9 cellular contexts compared by ENCODE assay signal in genomic region chr2:74507926-74508520, GRCh38. TPM values are rescaled to one million over a fixed set of nuclear protein-coding genes. Genes with fewer than 3 reads are reported as not detected.
A peak's percentile ranks its signal among the peaks of the same experiment; 100 is the strongest.
DNase-seq lines count a peak whose midpoint lies in the region; ATAC-seq lines count a peak whose summit lies in the region.
"Had no signal": no experiment of that assay in that cellular context is flagged by ENCODE, and none has a peak within 500 bp of the region (broad histone marks: within the 10 kb centered on the region; RNA-seq: fewer than 3 reads in every experiment).

No MANE protein-coding gene starts in this region.

- H4K91ac ChIP-seq in mesenchymal stem cell (ENCODE audit: low read length) = peak overlapping the region; percentile 77

- 5% methylated on average over 36 of the region's 38 CpGs for WGBS in mesenchymal stem cell
- WGBS in urinary bladder = 10% methylated on average over 38 of the region's 38 CpGs

- H2AFZ ChIP-seq in mesenchymal stem cell (ENCODE audit: low read depth, low read length) = peak overlapping the region; percentile 81

- peak overlapping the region; percentile 66 to 92 for H3K18ac ChIP-seq in mesenchymal stem cell (ENCODE audit: low read depth in 1 of 2, low read length in 2 of 2)

- H3K27ac ChIP-seq in mesenchymal stem cell (ENCODE audit: low read length, poor library complexity, severe bottlenecking) (peak overlapping the region; percentile 59), urinary bladder (ENCODE audit: low read depth) (peak overlapping the region; percentile 65)

- peak overlapping the region; percentile 73 for H2AK5ac ChIP-seq in mesenchymal stem cell (ENCODE audit: low read length, severe bottlenecking)

- peak overlapping the region; percentile 96 for H3K9ac ChIP-seq in mesenchymal stem cell (ENCODE audit: low read length)

- H2BK120ac ChIP-seq in mesenchymal stem cell (ENCODE audit: low read depth, low read length) = peak overlapping the region; percentile 86

- peaks cover 47% of the 10 kb centered on the region for H3K27me3 Mint-ChIP-seq in dendritic cell treated with granulocyte-macrophage colony-stimulating factor and Interleukin-4, amounts not matched to agents 40 ng/mL and 50 ng/mL, for 4 days

- H3K4me2 ChIP-seq in mesenchymal stem cell (ENCODE audit: low read length, poor library complexity, severe bottlenecking) = peak overlapping the region; percentile 99

- H2BK12ac ChIP-seq in mesenchymal stem cell (ENCODE audit: low read length in 2 of 2) = no peak overlapping the region

- H3K4me3 ChIP-seq in mesenchymal stem cell (ENCODE audit: insufficient read depth in 1 of 2, low read depth in 1 of 2, low read length in 2 of 2) = peak overlapping the region; percentile 80 to 90
- H3K4me3 ChIP-seq in urinary bladder (ENCODE audit: low read depth, low read length) = peak overlapping the region; percentile 54

- intact Hi-C loops in dendritic cell treated with granulocyte-macrophage colony-stimulating factor and Interleukin-4, amounts not matched to agents 40 ng/mL and 50 ng/mL, for 4 days (cut with micrococcal nuclease) = loop anchor here (1.0 to 2.0 kb wide), 2 partner anchors 21 to 53 kb away; partner anchors contain the start of genes AUP1, HTRA2 and INO80B

- no peaks in the 10 kb centered on the region for H3K9me3 Mint-ChIP-seq in dendritic cell treated with granulocyte-macrophage colony-stimulating factor and Interleukin-4, amounts not matched to agents 40 ng/mL and 50 ng/mL, for 4 days

- peak overlapping the region; percentile 89 for H3K4me3 Mint-ChIP-seq in dendritic cell treated with granulocyte-macrophage colony-stimulating factor and Interleukin-4, amounts not matched to agents 40 ng/mL and 50 ng/mL, for 4 days

- H3K14ac ChIP-seq in mesenchymal stem cell (ENCODE audit: low read length in 2 of 2) = peak overlapping the region in 1 of 2 experiments; percentile 25

- DNase-seq in activated naive CD4-positive, alpha-beta T cell treated with Interleukin-2 at 50 U/mL for 16 hours = peak; percentile 18
- no peak for DNase-seq in activated naive CD4-positive, alpha-beta T cell treated with anti-CD3 and anti-CD28 coated beads, Interleukin-2, amount 50 U/mL, for 16 hours
- DNase-seq in RKO (ENCODE audit: low spot score) (peak; percentile 79), mesenchymal stem cell (peak; percentile 63), hippocampal formation (lab: John Stamatoyannopoulos, UW) (no peak)

- H3K36me3 ChIP-seq in mesenchymal stem cell (ENCODE audit: control insufficient read depth in 1 of 2, insufficient read depth in 2 of 2, low read depth in 1 of 2, low read length in 2 of 2) = peaks cover 15 to 19% of the 10 kb centered on the region in 2 experiments
- no peaks in the 10 kb centered on the region for H3K36me3 ChIP-seq in urinary bladder (ENCODE audit: insufficient read depth)

- no peaks in the 10 kb centered on the region for H3K9me3 ChIP-seq in mesenchymal stem cell (ENCODE audit: control insufficient read depth, low read length)

- peak overlapping the region in 1 of 2 experiments; percentile 49 for H3K23ac ChIP-seq in mesenchymal stem cell (ENCODE audit: low read length in 2 of 2)

- peaks cover 49% of the 10 kb centered on the region for H3K36me3 Mint-ChIP-seq in dendritic cell treated with granulocyte-macrophage colony-stimulating factor and Interleukin-4, amounts not matched to agents 40 ng/mL and 50 ng/mL, for 4 days (ENCODE audit: low read depth)

- H3K4me1 ChIP-seq in mesenchymal stem cell (ENCODE audit: control insufficient read depth, insufficient read depth, low read depth, low read length) = peaks cover 35% of the 10 kb centered on the region
- H3K4me1 ChIP-seq in urinary bladder (ENCODE audit: insufficient read depth) = no peaks in the 10 kb centered on the region

- H3K4ac ChIP-seq in mesenchymal stem cell (ENCODE audit: low read depth in 1 of 2, low read length in 2 of 2) = peak overlapping the region; percentile 84 to 95

- peak; percentile 3 for ATAC-seq in HG03108 (IDR thresholded peaks at IDR 0.05; ENCODE audit: unreplicated experiment)

- peak overlapping the region; percentile 95 for H3K27ac Mint-ChIP-seq in dendritic cell treated with granulocyte-macrophage colony-stimulating factor and Interleukin-4, amounts not matched to agents 40 ng/mL and 50 ng/mL, for 4 days

- H3K79me1 ChIP-seq in mesenchymal stem cell (replicated peaks; ENCODE audit: low read length, poor library complexity, severe bottlenecking) = peaks cover 14% of the 10 kb centered on the region

- peaks cover 27 to 35% of the 10 kb centered on the region in 2 experiments for H3K27me3 ChIP-seq in mesenchymal stem cell (ENCODE audit: control insufficient read depth in 1 of 2, insufficient read depth in 1 of 2, low read length in 2 of 2)

- H2BK15ac ChIP-seq in mesenchymal stem cell (ENCODE audit: low read depth, poor library complexity, severe bottlenecking) = peak overlapping the region; percentile 95

- H3K4me1 Mint-ChIP-seq in dendritic cell treated with granulocyte-macrophage colony-stimulating factor and Interleukin-4, amounts not matched to agents 40 ng/mL and 50 ng/mL, for 4 days (ENCODE audit: low read depth) = peaks cover 50% of the 10 kb centered on the region

- peak overlapping the region; percentile 78 for H4K8ac ChIP-seq in mesenchymal stem cell (ENCODE audit: low read length)

- H2BK5ac ChIP-seq in mesenchymal stem cell (ENCODE audit: low read depth, low read length, poor library complexity, severe bottlenecking) = peak overlapping the region; percentile 20

RNA-seq across cellular contexts. Expression of gene PCGF1, which starts 0.5 kb away (rescaled TPM):
- 18.7 TPM for polyA plus RNA-seq in mesenchymal stem cell (2013, experiment 1 of 2)
- 17.4 TPM for polyA plus RNA-seq in mesenchymal stem cell (2013, experiment 2 of 2)
- total RNA-seq in urinary bladder = 21.7 TPM
- polyA plus RNA-seq in urinary bladder = 19.2 TPM

RNA-seq across cellular contexts. Expression of gene TLX2, which starts 6.2 kb away (rescaled TPM):
- not detected for polyA plus RNA-seq in mesenchymal stem cell (2013, experiment 1 of 2)
- polyA plus RNA-seq in mesenchymal stem cell (2013, experiment 2 of 2) = not detected
- 0.63 TPM for total RNA-seq in urinary bladder
- polyA plus RNA-seq in urinary bladder = 0.51 TPM
- total RNA-seq: left cardiac atrium had no signal

RNA-seq across cellular contexts. Expression of gene LBX2, which starts 8.6 kb away (rescaled TPM):
- polyA plus RNA-seq in mesenchymal stem cell (2013, experiment 1 of 2) = 1.8 TPM
- 1.9 TPM for polyA plus RNA-seq in mesenchymal stem cell (2013, experiment 2 of 2)
- total RNA-seq in urinary bladder = 0.95 TPM
- 0.95 TPM for polyA plus RNA-seq in urinary bladder

RNA-seq across cellular contexts. Expression of gene DQX1, which starts 18.0 kb away (rescaled TPM):
- not detected for polyA plus RNA-seq in mesenchymal stem cell (2013, experiment 1 of 2)
- 0.03 TPM for polyA plus RNA-seq in mesenchymal stem cell (2013, experiment 2 of 2)
- total RNA-seq in urinary bladder = 0.37 TPM
- 0.27 TPM for polyA plus RNA-seq in urinary bladder
- total RNA-seq: left cardiac atrium had no signal

RNA-seq across cellular contexts. Expression of gene AUP1, which starts 21.5 kb away (rescaled TPM):
- polyA plus RNA-seq in mesenchymal stem cell (2013, experiment 1 of 2) = 81.1 TPM
- polyA plus RNA-seq in mesenchymal stem cell (2013, experiment 2 of 2) = 81.5 TPM
- 57.7 TPM for total RNA-seq in urinary bladder
- 112 TPM for polyA plus RNA-seq in urinary bladder

Comparison
In these comparisons a context has a peak if more than half of its experiments do, and no peak if none do; other contexts are left out.
1. DNase-seq: peak in activated naive CD4-positive, alpha-beta T cell treated with Interleukin-2 at 50 U/mL for 16 hours (single experiment), RKO (single experiment) and mesenchymal stem cell (single experiment); none in activated naive CD4-positive, alpha-beta T cell treated with anti-CD3 and anti-CD28 coated beads, Interleukin-2, amount 50 U/mL, for 16 hours (single experiment) and hippocampal formation (0 of 2).